In genomic region chr2:45799679-45800381, GRCh38 we compare ENCODE assay signal across 22 cellular contexts.
DNase-seq lines count a peak whose midpoint lies in the region; ATAC-seq, FAIRE-seq and TF ChIP-seq lines count a peak whose summit lies in the region.
"Had no signal": no experiment of that assay in that cellular context is flagged by ENCODE, and none has a peak within 500 bp of the region (broad histone marks: within the 10 kb centered on the region; RNA-seq: fewer than 3 reads in every experiment).

No MANE protein-coding gene starts in this region.

- H3K4me3 Mint-ChIP-seq in endodermal cell (no peak overlapping the region), neural progenitor cell (no peak overlapping the region)
- H3K4me3 Mint-ChIP-seq: CD4-positive, alpha-beta T cell; GM23338; HFFc6 had no signal

- H3K4me1 Mint-ChIP-seq in endodermal cell (no peaks in the 10 kb centered on the region), neural progenitor cell (peaks cover 18% of the 10 kb centered on the region)
- H3K4me1 Mint-ChIP-seq: GM23338 had no signal

- WGBS in HepG2 (ENCODE audit: low lambda C conversion rate): 53% methylated on average over 5 of the region's 5 CpGs
- WGBS in right lobe of liver (ENCODE audit: insufficient coverage, low coverage, low lambda C conversion rate, missing lambda C conversion rate): 96% methylated on average over 3 of the region's 5 CpGs
- 87 to 100% methylated on average over 4 to 5 of the region's 5 CpGs for WGBS in endodermal cell (ENCODE audit: insufficient coverage in 1 of 2, insufficient read length in 1 of 2), 2 experiments

- BruUV-seq in HepG2 (replicated peaks; lab: Mats Ljungman, UMichigan): no TSS peak

- in situ Hi-C loops in HepG2 (cut with HindIII; ENCODE audit: extremely low pct_ligation_motif_present, low pct_unique_long_range_greater_than_20kb): no loop called here

- H3K36me3 ChIP-seq in HepG2 (replicated peaks in 1 of 2; ENCODE audit: control insufficient read depth in 1 of 2, insufficient read depth in 2 of 2, low read length in 2 of 2): no peaks in the 10 kb centered on the region
- no peaks in the 10 kb centered on the region for H3K36me3 ChIP-seq in right lobe of liver
- H3K36me3 ChIP-seq in endodermal cell (ENCODE audit: control insufficient read depth, insufficient read depth, low read length): no peaks in the 10 kb centered on the region
- no peaks in the 10 kb centered on the region for H3K36me3 ChIP-seq in neural progenitor cell

- TF ChIP-seq CTCF in HepG2 (CRISPR knock-in tag; IDR thresholded peaks at IDR 0.05): no peak
- TF ChIP-seq CTCF in right lobe of liver (IDR thresholded peaks at IDR 0.05): no peak
- TF ChIP-seq CTCF in endodermal cell (conservative IDR thresholded peaks at IDR 0.05): peak; percentile 47
- no peak for TF ChIP-seq CTCF in neural progenitor cell (IDR thresholded peaks at IDR 0.05)

- ATAC-seq in HepG2: peak; percentile 58
- ATAC-seq in right lobe of liver: no peak
- no peak for ATAC-seq in GM21786 (IDR thresholded peaks at IDR 0.05; ENCODE audit: unreplicated experiment)
- ATAC-seq in HG03045 (IDR thresholded peaks at IDR 0.05; ENCODE audit: unreplicated experiment): no peak
- ATAC-seq: GM23338, HCT116 had no signal

- H3K79me2 ChIP-seq in HepG2 (ENCODE audit: insufficient read depth, low read length): no peaks in the 10 kb centered on the region
- no peaks in the 10 kb centered on the region for H3K79me2 ChIP-seq in neural progenitor cell (ENCODE audit: low read depth)

- H3K4me2 ChIP-seq in HepG2 (ENCODE audit: low read depth, low read length): no peak overlapping the region
- no peak overlapping the region for H3K4me2 ChIP-seq in neural progenitor cell
- H3K4me2 ChIP-seq: A549, GM23338 had no signal

- TF ChIP-seq RAD21 in HepG2 (CRISPR knock-in tag; IDR thresholded peaks at IDR 0.05): no peak

- H3K9ac ChIP-seq in HepG2 (ENCODE audit: insufficient read depth, low read depth, low read length) (no peak overlapping the region), endodermal cell (ENCODE audit: extremely low read depth, low read length, poor library complexity, severe bottlenecking) (no peak overlapping the region), neural progenitor cell (no peak overlapping the region)

- H3F3A ChIP-seq in neural progenitor cell (ENCODE audit: low read depth): peaks cover 5% of the 10 kb centered on the region

- no peak overlapping the region for H3K27ac ChIP-seq in HepG2 (ENCODE audit: extremely low read length, insufficient read depth, low read length)
- H3K27ac ChIP-seq in right lobe of liver: no peak overlapping the region
- H3K27ac ChIP-seq in endodermal cell (ENCODE audit: low read depth, low read length): no peak overlapping the region
- H3K27ac ChIP-seq in neural progenitor cell: no peak overlapping the region
- H3K27ac ChIP-seq: 22Rv1, A549, C4-2B had no signal

- H4K20me1 ChIP-seq in HepG2 (ENCODE audit: insufficient read depth, low read length): no peaks in the 10 kb centered on the region
- H4K20me1 ChIP-seq in neural progenitor cell (ENCODE audit: low read depth): no peaks in the 10 kb centered on the region

- DNase-seq in HepG2 (ENCODE audit: low spot score) (no peak), right lobe of liver (no peak), endodermal cell (no peak), neural progenitor cell (ENCODE audit: low spot score) (peak; percentile 22), middle frontal gyrus (ENCODE audit: extremely low spot score, low spot score) (no peak)
- DNase-seq in activated CD8-positive, alpha-beta memory T cell treated with anti-CD3 and anti-CD28 coated beads for 24 hours: no peak
- DNase-seq: AML-193; Caco-2; CD4-positive, alpha-beta T cell; H7; HFFc6 had no signal

- H3K36me3 Mint-ChIP-seq in endodermal cell (ENCODE audit: low read depth) (no peaks in the 10 kb centered on the region), neural progenitor cell (no peaks in the 10 kb centered on the region)

- no peak for TF ChIP-seq POLR2A in HepG2 (IDR thresholded peaks at IDR 0.05; ENCODE audit: insufficient read depth in 1 of 2, low read depth in 2 of 2, low read length in 2 of 2)
- no peak for TF ChIP-seq POLR2A in right lobe of liver (IDR thresholded peaks at IDR 0.05)

- no peaks in the 10 kb centered on the region; a peak in 1 of 5 replicates for H3K27me3 ChIP-seq in HepG2 (ENCODE audit: control insufficient read depth in 1 of 2, insufficient read depth in 2 of 2, low read length in 2 of 2)
- H3K27me3 ChIP-seq in right lobe of liver: no peaks in the 10 kb centered on the region
- H3K27me3 ChIP-seq in endodermal cell (ENCODE audit: control insufficient read depth, insufficient read depth, low read length, poor library complexity, severe bottlenecking): no peaks in the 10 kb centered on the region
- no peaks in the 10 kb centered on the region for H3K27me3 ChIP-seq in neural progenitor cell

- CTCF ChIA-PET in HepG2 (lab: Yijun Ruan, JAX; ENCODE audit: low intra/inter-chr PET ratio, low total read pairs): no interaction called here

- TF ChIP-seq EP300 in HepG2 (IDR thresholded peaks at IDR 0.05; ENCODE audit: low read depth in 2 of 2, low read length in 2 of 2) (no peak), HepG2 (CRISPR knock-in tag; IDR thresholded peaks at IDR 0.05; ENCODE audit: borderline replicate concordance) (no peak)

- H3K27me3 Mint-ChIP-seq in endodermal cell (ENCODE audit: insufficient read depth) (no peaks in the 10 kb centered on the region), neural progenitor cell (ENCODE audit: insufficient read depth, low read depth) (no peaks in the 10 kb centered on the region)
- H3K27me3 Mint-ChIP-seq: CD4-positive, alpha-beta T cell had no signal

- H3K4me1 ChIP-seq in HepG2 (ENCODE audit: insufficient read depth, low read length): no peaks in the 10 kb centered on the region
- H3K4me1 ChIP-seq in right lobe of liver: no peaks in the 10 kb centered on the region
- H3K4me1 ChIP-seq in endodermal cell (ENCODE audit: control insufficient read depth, insufficient read depth, low read length): no peaks in the 10 kb centered on the region
- peaks cover 9% of the 10 kb centered on the region for H3K4me1 ChIP-seq in neural progenitor cell
- H3K4me1 ChIP-seq: A549, Caco-2 had no signal

- no peaks in the 10 kb centered on the region for H3K9me3 Mint-ChIP-seq in endodermal cell
- no peaks in the 10 kb centered on the region for H3K9me3 Mint-ChIP-seq in neural progenitor cell
- H3K9me3 Mint-ChIP-seq: CD4-positive, alpha-beta T cell; GM23338; HFFc6 had no signal

- no peak overlapping the region for H2AFZ ChIP-seq in HepG2 (ENCODE audit: low read length)
- no peak overlapping the region for H2AFZ ChIP-seq in neural progenitor cell (replicated peaks)
- H2AFZ ChIP-seq: GM23338 had no signal

- H3K9me3 ChIP-seq in HepG2 (ENCODE audit: low read length) (no peaks in the 10 kb centered on the region), right lobe of liver (no peaks in the 10 kb centered on the region), endodermal cell (ENCODE audit: control insufficient read depth, low read length) (no peaks in the 10 kb centered on the region), neural progenitor cell (ENCODE audit: low read depth) (no peaks in the 10 kb centered on the region)
- H3K9me3 ChIP-seq: A549, Caco-2 had no signal

- POLR2A ChIA-PET in HepG2 (lab: Yijun Ruan, JAX): no interaction called here

- FAIRE-seq in HepG2 (lab: Jason Lieb, UNC): no peak
- FAIRE-seq: A549, D721Med, G401.6, GM12892, GM18507 had no signal

- intact Hi-C loops in HepG2 (cut with micrococcal nuclease; ENCODE audit: unreplicated experiment): no loop called here
- intact Hi-C loops in right lobe of liver (cut with DNase I): no loop called here

- H3K27ac Mint-ChIP-seq in endodermal cell: no peak overlapping the region
- H3K27ac Mint-ChIP-seq in neural progenitor cell: no peak overlapping the region
- H3K27ac Mint-ChIP-seq: CD4-positive, alpha-beta T cell; GM23338; HFFc6 had no signal

- H3K4me3 ChIP-seq in HepG2 (replicated peaks in 1 of 3; ENCODE audit: insufficient read depth in 1 of 3, low read depth in 2 of 3, low read length in 3 of 3) (no peak overlapping the region), right lobe of liver (no peak overlapping the region), endodermal cell (ENCODE audit: low read length) (no peak overlapping the region), neural progenitor cell (no peak overlapping the region)
- H3K4me3 ChIP-seq: A549, GM23338 had no signal

TF ChIP-seq in HepG2, 621 proteins besides CTCF, POLR2A, EP300 and RAD21:
- TF ChIP-seq TCF7L2 (IDR thresholded peaks at IDR 0.05; ENCODE audit: low read depth, low read length) (no peak), ZNF563 (CRISPR knock-in tag; IDR thresholded peaks at IDR 0.05) (no peak)
